In the genomic region with DNA sequence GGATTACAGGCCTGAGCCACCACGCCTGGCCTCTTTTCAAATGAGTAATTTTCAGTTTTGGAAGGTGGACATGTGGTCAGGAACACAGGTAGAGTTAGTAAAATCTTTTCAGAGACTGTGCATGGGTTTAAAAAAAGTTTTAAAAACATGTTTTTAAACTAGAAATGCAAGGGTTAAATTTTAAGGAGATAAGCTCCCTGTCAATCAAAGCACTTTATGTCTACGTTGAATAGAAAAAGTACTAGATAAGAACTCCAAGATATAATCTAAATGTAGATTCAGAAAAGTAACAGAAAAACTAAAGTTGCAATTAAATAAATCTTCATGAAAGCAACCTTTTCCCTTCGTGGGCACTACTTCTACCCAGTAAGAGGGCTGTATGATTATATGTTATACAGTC, we compare ENCODE assay signal across 34 cellular contexts.
"Had no signal": no experiment of that assay in that cellular context is flagged by ENCODE, and none has a peak within 500 bp of the region (broad histone marks: within the 10 kb centered on the region; RNA-seq: fewer than 3 reads in every experiment).

No MANE protein-coding gene starts in this region.

- H3K4me3 ChIP-seq: MG63 had no signal

- DNase-seq: Karpas-422, Kasumi-1, MG63, MV-4-11, NCI-H1048, NCI-H1092, NCI-H1092 treated with DMSO at 0.1 percent for 48 hours, NCI-H1105, NCI-H1105 treated with DMSO at 0.1 percent for 48 hours, NCI-H1417, NCI-H1417 treated with DMSO at 0.1 percent for 48 hours, NCI-H1436, NCI-H1436 treated with DMSO at 0.1 percent for 48 hours, NCI-H146, NCI-H1694 treated with DMSO at 0.1 percent for 48 hours, NCI-H187, NCI-H187 treated with DMSO at 0.1 percent for 48 hours, NCI-H1930, NCI-H2029, NCI-H2029 treated with DMSO at 0.1 percent for 48 hours, NCI-H2081, NCI-H2081 treated with DMSO at 0.1 percent for 48 hours, NCI-H2107, NCI-H2171, NCI-H2171 treated with DMSO at 0.1 percent for 48 hours, NCI-H2227 treated with DMSO at 0.1 percent for 48 hours, NCI-H226, NCI-H345, NCI-H446, NCI-H446 treated with DMSO at 0.1 percent for 48 hours, NCI-H510A, NCI-H510A treated with DMSO at 0.1 percent for 48 hours, NCI-H524, NCI-H524 treated with DMSO at 0.1 percent for 48 hours had no signal

- H3K36me3 ChIP-seq: MG63 had no signal

- H3K9me3 ChIP-seq: MG63 had no signal

- H3K27me3 ChIP-seq: MG63 had no signal
